ENCODE assay signal across 8 cellular contexts in the genomic region with DNA sequence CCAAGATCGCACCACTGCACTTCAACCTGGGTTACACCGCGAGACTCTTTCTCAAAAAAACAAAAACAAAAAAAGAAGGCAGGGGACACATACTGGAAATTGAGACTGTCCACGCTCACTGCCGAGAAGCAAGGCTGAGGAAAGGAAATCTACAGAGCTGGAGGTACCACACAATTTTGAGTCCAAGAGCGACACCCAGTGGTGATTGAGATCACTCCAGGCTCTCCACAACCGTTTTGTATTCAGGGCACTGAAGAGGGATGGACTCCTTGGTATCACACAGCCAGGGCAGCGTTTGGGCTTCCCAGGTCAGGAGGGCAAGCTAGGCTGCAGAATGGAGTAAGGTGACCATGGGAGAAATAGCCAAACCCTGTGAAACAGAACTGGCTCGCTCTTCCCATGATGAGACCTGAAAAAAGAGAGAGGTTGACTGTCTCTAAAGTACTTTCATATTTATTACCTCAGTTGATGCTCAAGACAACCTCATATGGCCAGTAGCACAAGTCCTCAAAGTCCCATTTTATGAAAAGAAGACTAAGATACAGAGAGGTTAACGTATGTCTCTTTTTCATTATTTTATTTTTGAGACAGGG.
DNase-seq lines count a peak whose midpoint lies in the region; ATAC-seq and TF ChIP-seq lines count a peak whose summit lies in the region.

No MANE protein-coding gene starts in this region.

- H2AFZ ChIP-seq in parathyroid adenoma, result no peak overlapping the region

- H3K79me2 ChIP-seq in parathyroid adenoma, result no peaks in the 10 kb centered on the region

- H3K27ac ChIP-seq in gastroesophageal sphincter (no peak overlapping the region), parathyroid adenoma (no peak overlapping the region), uterus (no peak overlapping the region)

- ATAC-seq in GM21390 (IDR thresholded peaks at IDR 0.05; ENCODE audit: unreplicated experiment) (peak; percentile 78), gastroesophageal sphincter (peak; percentile 65)

- no peaks in the 10 kb centered on the region for H3K36me3 ChIP-seq in gastroesophageal sphincter
- no peaks in the 10 kb centered on the region for H3K36me3 ChIP-seq in parathyroid adenoma (ENCODE audit: control insufficient read depth, insufficient read depth, low read length)
- H3K36me3 ChIP-seq in uterus, result no peaks in the 10 kb centered on the region

- WGBS in gastroesophageal sphincter (ENCODE audit: low coverage in 1 of 2), 2 donors, result 19 to 21% methylated on average over 6 to 10 of the region's 10 CpGs

- H3K9me3 ChIP-seq in gastroesophageal sphincter (no peaks in the 10 kb centered on the region), parathyroid adenoma (ENCODE audit: control insufficient read depth, low read length) (no peaks in the 10 kb centered on the region), uterus (no peaks in the 10 kb centered on the region)

- DNase-seq in C1 segment of cervical spinal cord (lab: John Stamatoyannopoulos, UW) (peak in 9 of 14 donors; percentile 1 to 39 (median 23)), NB4 (ENCODE audit: low read depth) (peak; percentile 75), SHP77 (lab: John Stamatoyannopoulos, UW) (peak; percentile 56 to 76), uterus (peak; percentile 38 to 46)
- peak; percentile 78 for DNase-seq in activated effector memory CD4-positive, alpha-beta T cell treated with anti-CD3 and anti-CD28 coated beads, Interleukin-2, amount 50 U/mL, for 16 hours

- no peak for TF ChIP-seq POLR2A in NB4 (IDR thresholded peaks at IDR 0.05; ENCODE audit: extremely low read depth, insufficient read length)
- TF ChIP-seq POLR2A in gastroesophageal sphincter (IDR thresholded peaks at IDR 0.05), result no peak
- TF ChIP-seq POLR2A in uterus (IDR thresholded peaks at IDR 0.05), result no peak

- no peak overlapping the region for H3K4me2 ChIP-seq in parathyroid adenoma (ENCODE audit: low read length)

- TF ChIP-seq EP300 in gastroesophageal sphincter (IDR thresholded peaks at IDR 0.05), result no peak

- intact Hi-C loops in uterus (cut with DNase I; ENCODE audit: low total_unique reads), result no loop called here

- TF ChIP-seq CTCF in NB4 (IDR thresholded peaks at IDR 0.05; ENCODE audit: low read depth, low read length) (peak; percentile 83), gastroesophageal sphincter (IDR thresholded peaks at IDR 0.05) (peak; percentile 15 to 66 (median 44)), parathyroid adenoma (IDR thresholded peaks at IDR 0.05) (peak; percentile 68), uterus (IDR thresholded peaks at IDR 0.05) (peak; percentile 35 to 51 (median 44))

- H3K9ac ChIP-seq in parathyroid adenoma, result no peak overlapping the region

- H3K27me3 ChIP-seq in gastroesophageal sphincter, result peaks cover 58% of the 10 kb centered on the region
- H3K27me3 ChIP-seq in parathyroid adenoma (ENCODE audit: control insufficient read depth, insufficient read depth, low read length), result no peaks in the 10 kb centered on the region
- H3K27me3 ChIP-seq in uterus, result no peaks in the 10 kb centered on the region

- no peaks in the 10 kb centered on the region for H3K4me1 ChIP-seq in gastroesophageal sphincter
- H3K4me1 ChIP-seq in parathyroid adenoma, result no peaks in the 10 kb centered on the region
- no peaks in the 10 kb centered on the region for H3K4me1 ChIP-seq in uterus

- no peak overlapping the region for H3K4me3 ChIP-seq in NB4 (ENCODE audit: low read depth, low read length)
- no peak overlapping the region for H3K4me3 ChIP-seq in gastroesophageal sphincter
- H3K4me3 ChIP-seq in parathyroid adenoma (ENCODE audit: low read depth, low read length), result no peak overlapping the region
- no peak overlapping the region for H3K4me3 ChIP-seq in uterus

Comparison
In these comparisons a context has a peak if more than half of its experiments do, and no peak if none do; other contexts are left out.
1. DNase-seq: peak in every context shown above with its lines; median percentile 78 in activated effector memory CD4-positive, alpha-beta T cell treated with anti-CD3 and anti-CD28 coated beads, Interleukin-2, amount 50 U/mL, for 16 hours; 75 in NB4; 66 in SHP77; 42 in uterus; 23 in C1 segment of cervical spinal cord.